1 cellular context compared by ENCODE assay signal in genomic region chr14:32428875-32429274, GRCh38.
TF ChIP-seq lines count a peak whose summit lies in the region.

No MANE protein-coding gene starts in this region.

TF ChIP-seq in SK-N-SH, 30 proteins besides CTCF, POLR2A, EP300 and RAD21 (continued from another document):
- TF ChIP-seq MAX (IDR thresholded peaks at IDR 0.05; ENCODE audit: low read depth): no peak
- no peak for TF ChIP-seq TEAD4 (IDR thresholded peaks at IDR 0.05; ENCODE audit: borderline replicate concordance, insufficient read depth)
- TF ChIP-seq JUND (IDR thresholded peaks at IDR 0.05): no peak
- no peak for TF ChIP-seq TAF1 (IDR thresholded peaks at IDR 0.05; ENCODE audit: borderline replicate concordance, low read depth, low read length)
- no peak for TF ChIP-seq FOSL2 (IDR thresholded peaks at IDR 0.05; ENCODE audit: borderline replicate concordance, low read depth)
- no peak for TF ChIP-seq NFIC (IDR thresholded peaks at IDR 0.05; ENCODE audit: borderline replicate concordance)
- TF ChIP-seq ELF1 (IDR thresholded peaks at IDR 0.05): no peak
- no peak for TF ChIP-seq YY1 (IDR thresholded peaks at IDR 0.05; ENCODE audit: low read depth)
TF ChIP-seq in SK-N-SH: peak in this region for 0.
